1 cellular context compared by ENCODE assay signal in genomic region chr1:93846151-93846928, GRCh38.
TF ChIP-seq lines count a peak whose summit lies in the region.

No MANE protein-coding gene starts in this region.

TF ChIP-seq in HEK293, 187 proteins besides CTCF, POLR2A, EP300 and RAD21 (continued from another document):
- TF ChIP-seq, protein P1, sequence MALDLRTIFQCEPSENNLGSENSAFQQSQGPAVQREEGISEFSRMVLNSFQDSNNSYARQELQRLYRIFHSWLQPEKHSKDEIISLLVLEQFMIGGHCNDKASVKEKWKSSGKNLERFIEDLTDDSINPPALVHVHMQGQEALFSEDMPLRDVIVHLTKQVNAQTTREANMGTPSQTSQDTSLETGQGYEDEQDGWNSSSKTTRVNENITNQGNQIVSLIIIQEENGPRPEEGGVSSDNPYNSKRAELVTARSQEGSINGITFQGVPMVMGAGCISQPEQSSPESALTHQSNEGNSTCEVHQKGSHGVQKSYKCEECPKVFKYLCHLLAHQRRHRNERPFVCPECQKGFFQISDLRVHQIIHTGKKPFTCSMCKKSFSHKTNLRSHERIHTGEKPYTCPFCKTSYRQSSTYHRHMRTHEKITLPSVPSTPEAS (tag by site-specific recombination; IDR thresholded peaks at IDR 0.05) = no peak
- TF ChIP-seq ZNF473 (tag by site-specific recombination; IDR thresholded peaks at IDR 0.05) (no peak), MEIS1 (CRISPR knock-in tag; IDR thresholded peaks at IDR 0.05; ENCODE audit: borderline replicate concordance) (no peak), PRDM6 (tag by site-specific recombination; IDR thresholded peaks at IDR 0.05) (no peak), ZNF398 (tag by site-specific recombination; IDR thresholded peaks at IDR 0.05) (no peak), ZBTB8A (tag by site-specific recombination; IDR thresholded peaks at IDR 0.05) (peak; percentile 98), GLI2 (tag by site-specific recombination; IDR thresholded peaks at IDR 0.05; ENCODE audit: borderline replicate concordance, low read depth) (no peak), OSR2 (tag by site-specific recombination; IDR thresholded peaks at IDR 0.05) (no peak), ZNF585B (tag by site-specific recombination; IDR thresholded peaks at IDR 0.05) (no peak), ZBTB11 (tag by site-specific recombination; conservative IDR thresholded peaks at IDR 0.05; ENCODE audit: low read depth) (peak; percentile 65), ZNF529 (tag by site-specific recombination; IDR thresholded peaks at IDR 0.05; ENCODE audit: insufficient replicate concordance) (no peak), ZNF843 (tag by site-specific recombination; IDR thresholded peaks at IDR 0.05) (peak; percentile 24; the same call in 1 of the 2 replicates), ZNF433 (tag by site-specific recombination; IDR thresholded peaks at IDR 0.05; ENCODE audit: low read depth) (no peak), ZNF830 (tag by site-specific recombination; IDR thresholded peaks at IDR 0.05; ENCODE audit: low read depth) (no peak), TCF7L2 (IDR thresholded peaks at IDR 0.05; ENCODE audit: borderline replicate concordance, low read depth, low read length) (no peak), REPIN1 (tag by site-specific recombination; IDR thresholded peaks at IDR 0.05; ENCODE audit: low read depth) (no peak), ZFHX2 (tag by site-specific recombination; conservative IDR thresholded peaks at IDR 0.05) (peak; percentile 96), SP2 (tag by site-specific recombination; IDR thresholded peaks at IDR 0.05) (peak; percentile 73), ZSCAN5A (tag by site-specific recombination; IDR thresholded peaks at IDR 0.05) (no peak), KLF9 (tag by site-specific recombination; IDR thresholded peaks at IDR 0.05; ENCODE audit: low read depth) (peak; percentile 62), ZNF621 (tag by site-specific recombination; IDR thresholded peaks at IDR 0.05) (no peak), ZBTB48 (tag by site-specific recombination; IDR thresholded peaks at IDR 0.05) (no peak), SP7 (tag by site-specific recombination; IDR thresholded peaks at IDR 0.05) (peak; percentile 28; the same call in 1 of the 2 replicates), ZIC2 (tag by site-specific recombination; IDR thresholded peaks at IDR 0.05) (peak; percentile 44), ZNF2 (tag by site-specific recombination; IDR thresholded peaks at IDR 0.05) (0 out of 2 replicates have a peak, but pooled peaks have one; percentile 15), ZNF121 (tag by site-specific recombination; IDR thresholded peaks at IDR 0.05) (no peak), ZNF660 (tag by site-specific recombination; IDR thresholded peaks at IDR 0.05) (peak; percentile 54; the same call in 1 of the 2 replicates), ZBTB1 (tag by site-specific recombination; IDR thresholded peaks at IDR 0.05) (no peak)
